In genomic region chr5:173016069-173016455, GRCh38 we compare ENCODE assay signal across 9 cellular contexts. TPM values are rescaled to one million over a fixed set of nuclear protein-coding genes. Genes with fewer than 3 reads are reported as not detected.
DNase-seq lines count a peak whose midpoint lies in the region; ATAC-seq, FAIRE-seq and TF ChIP-seq lines count a peak whose summit lies in the region.
"Had no signal": no experiment of that assay in that cellular context is flagged by ENCODE, and none has a peak within 500 bp of the region (broad histone marks: within the 10 kb centered on the region; RNA-seq: fewer than 3 reads in every experiment).

No MANE protein-coding gene starts in this region.

- peaks cover 5% of the 10 kb centered on the region; the same call in 1 of the 2 replicates for H3K4me1 ChIP-seq in H9 (ENCODE audit: insufficient read depth, low read length)
- H3K4me1 ChIP-seq in keratinocyte (ENCODE audit: control insufficient read depth, extremely low read depth, insufficient read depth, low read length), result peaks cover 25% of the 10 kb centered on the region
- H3K4me1 ChIP-seq in smooth muscle cell (ENCODE audit: low read depth), result peaks cover 6% of the 10 kb centered on the region

- H3K9ac ChIP-seq in H9 (ENCODE audit: extremely low read depth, insufficient read length, low read length), result no peak overlapping the region
- H3K9ac ChIP-seq in keratinocyte (ENCODE audit: control insufficient read depth, extremely low read depth, insufficient read depth, low read length), result peak overlapping the region; percentile 2
- peak overlapping the region; percentile 37 for H3K9ac ChIP-seq in smooth muscle cell (ENCODE audit: low read depth)

- H3K4ac ChIP-seq in H9 (ENCODE audit: low read depth, low read length), result no peak overlapping the region

- peaks cover 3 to 6% of the 10 kb centered on the region in 2 experiments for H3K36me3 ChIP-seq in keratinocyte (ENCODE audit: control insufficient read depth in 2 of 2, extremely low read depth in 1 of 2, insufficient read depth in 2 of 2, low read length in 2 of 2)
- no peaks in the 10 kb centered on the region for H3K36me3 ChIP-seq in smooth muscle cell (ENCODE audit: low read depth)
- H3K36me3 ChIP-seq in WERI-Rb-1, result peaks cover 10% of the 10 kb centered on the region

- H2BK120ac ChIP-seq in H9 (ENCODE audit: low read depth, low read length, poor library complexity, severe bottlenecking), result no peak overlapping the region

- DNase-seq in H9, result no peak
- no peak for DNase-seq in keratinocyte (ENCODE audit: low read depth, low spot score)
- DNase-seq in smooth muscle cell (lab: John Stamatoyannopoulos, UW; ENCODE audit: unreplicated experiment), result no peak
- no peak for DNase-seq in WERI-Rb-1
- no peak for DNase-seq in occipital lobe (lab: John Stamatoyannopoulos, UW)
- DNase-seq: NCI-H187 treated with DMSO at 0.1 percent for 48 hours had no signal

- no peak overlapping the region for H3T11ph ChIP-seq in H9 (ENCODE audit: low read length)

- H3K27me3 ChIP-seq in H9 (ENCODE audit: insufficient read depth, low read length), result no peaks in the 10 kb centered on the region
- H3K27me3 ChIP-seq in keratinocyte (ENCODE audit: control insufficient read depth, extremely low read depth, insufficient read depth, low read length), result no peaks in the 10 kb centered on the region
- H3K27me3 ChIP-seq in smooth muscle cell (ENCODE audit: low read depth), result no peaks in the 10 kb centered on the region
- H3K27me3 ChIP-seq in WERI-Rb-1 (ENCODE audit: insufficient read depth, low read depth, severe bottlenecking), result no peaks in the 10 kb centered on the region

- H2BK12ac ChIP-seq in H9 (ENCODE audit: insufficient read length, low read depth, low read length), result no peak overlapping the region

- peak overlapping the region; percentile 10 to 60 (median 24); a peak in 4 of 7 replicates for H3K27ac Mint-ChIP-seq in H9
- H3K27ac Mint-ChIP-seq in activated T-helper 17 cell treated with anti-CD3 and anti-CD28 coated beads, Interleukin-2, amount 50 U/mL, for 72 hours, result peak overlapping the region; percentile 88

- H3K9me3 Mint-ChIP-seq in H9, result no peaks in the 10 kb centered on the region
- H3K9me3 Mint-ChIP-seq in activated T-helper 17 cell treated with anti-CD3 and anti-CD28 coated beads, Interleukin-2, amount 50 U/mL, for 72 hours, result no peaks in the 10 kb centered on the region

- dilution Hi-C loops in keratinocyte (cut with MboI; ENCODE audit: extremely low pct_ligation_motif_present, low sequenced_read_pairs), result no loop called here

- H3K9me1 ChIP-seq in keratinocyte (ENCODE audit: control insufficient read depth, extremely low read depth, insufficient read depth, low read length), result no peaks in the 10 kb centered on the region

- no peak overlapping the region for H4K5ac ChIP-seq in H9 (ENCODE audit: insufficient read length, low read depth, low read length)

- no peaks in the 10 kb centered on the region for H3K79me1 ChIP-seq in H9 (ENCODE audit: insufficient read depth, low read depth, low read length, poor library complexity, severe bottlenecking)

- no peak overlapping the region for H3K18ac ChIP-seq in H9 (ENCODE audit: insufficient read length, low read depth, low read length)

- H2AK5ac ChIP-seq in H9 (ENCODE audit: insufficient read length, low read length), result no peak overlapping the region

- no peaks in the 10 kb centered on the region for H3K23me2 ChIP-seq in H9 (ENCODE audit: insufficient read length, low read depth, low read length, poor library complexity, severe bottlenecking)

- H3K79me2 ChIP-seq in H9 (ENCODE audit: insufficient read depth, low read length) (peaks cover 7% of the 10 kb centered on the region; the same call in 1 of the 2 replicates), keratinocyte (ENCODE audit: control insufficient read depth, insufficient read depth, low read length) (peaks cover 55% of the 10 kb centered on the region), smooth muscle cell (ENCODE audit: low read depth) (peaks cover 73% of the 10 kb centered on the region)

- no peak overlapping the region for H3K4me2 ChIP-seq in H9 (ENCODE audit: insufficient read depth, insufficient read length, low read length)
- peak overlapping the region; percentile 37 for H3K4me2 ChIP-seq in keratinocyte (ENCODE audit: control insufficient read depth, extremely low read depth, insufficient read depth, low read depth, low read length)
- peak overlapping the region; percentile 67 for H3K4me2 ChIP-seq in smooth muscle cell

- H2AFZ ChIP-seq in H9 (ENCODE audit: low read length), result no peak overlapping the region
- no peak overlapping the region for H2AFZ ChIP-seq in keratinocyte (ENCODE audit: control insufficient read depth, low read length)
- no peak overlapping the region for H2AFZ ChIP-seq in smooth muscle cell (ENCODE audit: low read depth)

- no CpG with 5 or more reads among the region's 6 CpGs for WGBS in H9 (ENCODE audit: extremely low coverage, insufficient read length, low lambda C conversion rate)
- 96% methylated on average over 6 of the region's 6 CpGs for WGBS in smooth muscle cell (ENCODE audit: low lambda C conversion rate)

- H3K27ac ChIP-seq in H9 (ENCODE audit: insufficient read length, low read depth, low read length), result no peak overlapping the region
- peak overlapping the region; percentile 45 for H3K27ac ChIP-seq in keratinocyte (ENCODE audit: control insufficient read depth, insufficient read depth, low read length)
- peak overlapping the region; percentile 85 for H3K27ac ChIP-seq in smooth muscle cell (ENCODE audit: low read depth)
- no peak overlapping the region for H3K27ac ChIP-seq in WERI-Rb-1

- H4K20me1 ChIP-seq in H9 (ENCODE audit: control insufficient read depth, insufficient read depth, insufficient read length) (no peaks in the 10 kb centered on the region), keratinocyte (ENCODE audit: control insufficient read depth, extremely low read depth, insufficient read depth, low read length) (no peaks in the 10 kb centered on the region), smooth muscle cell (ENCODE audit: low read depth) (peaks cover 25% of the 10 kb centered on the region)

- TF ChIP-seq CTCF in H9 (conservative IDR thresholded peaks at IDR 0.05) (no peak), keratinocyte (optimal IDR thresholded peaks at IDR 0.05 in 1 of 3, IDR thresholded peaks at IDR 0.05 in 1 of 3, conservative IDR thresholded peaks at IDR 0.05 in 1 of 3; ENCODE audit: extremely low read depth in 1 of 3, insufficient read depth in 2 of 3, low read length in 3 of 3) (no peak), smooth muscle cell (IDR thresholded peaks at IDR 0.05; ENCODE audit: borderline replicate concordance, insufficient read depth, poor library complexity, severe bottlenecking) (no peak), WERI-Rb-1 (IDR thresholded peaks at IDR 0.05; ENCODE audit: low read depth, low read length) (no peak)

- ATAC-seq in activated T-helper 17 cell treated with anti-CD3 and anti-CD28 coated beads, Interleukin-2, amount 50 U/mL, for 72 hours (replicated peaks), result peak; percentile 6
- ATAC-seq in HG03520 (IDR thresholded peaks at IDR 0.05; ENCODE audit: unreplicated experiment), result no peak
- ATAC-seq in HG02852 (IDR thresholded peaks at IDR 0.05; ENCODE audit: unreplicated experiment), result no peak

- H3K23ac ChIP-seq in H9 (ENCODE audit: insufficient read length, low read depth, low read length), result no peak overlapping the region

- peaks cover 12% of the 10 kb centered on the region for H3F3A ChIP-seq in smooth muscle cell (ENCODE audit: low read depth)

- no peak overlapping the region for H2BK15ac ChIP-seq in H9 (ENCODE audit: low read depth, low read length)

- FAIRE-seq in keratinocyte (lab: Jason Lieb, UNC), result no peak

- H3K4me1 Mint-ChIP-seq in H9, result peaks cover 18 to 20% of the 10 kb centered on the region in 2 experiments
- H3K4me1 Mint-ChIP-seq in activated T-helper 17 cell treated with anti-CD3 and anti-CD28 coated beads, Interleukin-2, amount 50 U/mL, for 72 hours, result peaks cover 36% of the 10 kb centered on the region

- no peak overlapping the region for H3K14ac ChIP-seq in H9 (ENCODE audit: insufficient read depth, low read length)

- H3K4me3 Mint-ChIP-seq in H9, result no peak overlapping the region
- peak overlapping the region; percentile 51 for H3K4me3 Mint-ChIP-seq in activated T-helper 17 cell treated with anti-CD3 and anti-CD28 coated beads, Interleukin-2, amount 50 U/mL, for 72 hours

- H3K56ac ChIP-seq in H9 (ENCODE audit: insufficient read length, low read depth, low read length), result no peak overlapping the region

- H4K8ac ChIP-seq in H9 (replicated peaks; ENCODE audit: insufficient read length, low read depth, low read length), result no peak overlapping the region

- peaks cover 7 to 16% (median 14%) of the 10 kb centered on the region in 3 experiments; a peak in 5 of 7 replicates for H3K36me3 Mint-ChIP-seq in H9 (ENCODE audit: insufficient read depth in 1 of 3, low read depth in 3 of 3)
- H3K36me3 Mint-ChIP-seq in activated T-helper 17 cell treated with anti-CD3 and anti-CD28 coated beads, Interleukin-2, amount 50 U/mL, for 72 hours (ENCODE audit: low read depth), result peaks cover 52% of the 10 kb centered on the region

- no peak overlapping the region for H3K4me3 ChIP-seq in keratinocyte (ENCODE audit: control insufficient read depth in 2 of 3, extremely low read depth in 1 of 3, insufficient read depth in 2 of 3, low read depth in 1 of 3, low read length in 3 of 3)
- H3K4me3 ChIP-seq in smooth muscle cell, result no peak overlapping the region
- H3K4me3 ChIP-seq in WERI-Rb-1 (ENCODE audit: low read depth, low read length), result no peak overlapping the region

- no peak overlapping the region for H4K91ac ChIP-seq in H9 (ENCODE audit: insufficient read length, low read depth, low read length)

- H2BK5ac ChIP-seq in H9 (ENCODE audit: insufficient read length, low read length), result no peak overlapping the region

- no peak overlapping the region for H2BK20ac ChIP-seq in H9 (ENCODE audit: low read depth, low read length, poor library complexity, severe bottlenecking)

- no peaks in the 10 kb centered on the region for H3K27me3 Mint-ChIP-seq in H9 (ENCODE audit: low read depth)
- no peaks in the 10 kb centered on the region for H3K27me3 Mint-ChIP-seq in activated T-helper 17 cell treated with anti-CD3 and anti-CD28 coated beads, Interleukin-2, amount 50 U/mL, for 72 hours

- no peaks in the 10 kb centered on the region for H3K9me3 ChIP-seq in H9 (ENCODE audit: control insufficient read depth, low read depth, low read length)
- H3K9me3 ChIP-seq in keratinocyte (ENCODE audit: control insufficient read depth, low read depth, low read length), result no peaks in the 10 kb centered on the region
- no peaks in the 10 kb centered on the region for H3K9me3 ChIP-seq in smooth muscle cell (replicated peaks; ENCODE audit: low read depth)
- no peaks in the 10 kb centered on the region for H3K9me3 ChIP-seq in WERI-Rb-1 (ENCODE audit: severe bottlenecking)

RNA-seq across cellular contexts. Expression of gene ATP6V0E1, which starts 32.5 kb away (rescaled TPM):
- 101 TPM in 2 replicates for total RNA-seq in H9 (2021)
- total RNA-seq in activated T-helper 17 cell treated with anti-CD3 and anti-CD28 coated beads, Interleukin-2, amount 50 U/mL, for 72 hours, result 100 to 1,000 TPM; 123 to 163 TPM
- polyA plus RNA-seq in keratinocyte, result 269 to 609 TPM (median 533 TPM) in 3 replicates
- 132 TPM for polyA plus RNA-seq in keratinocyte (2011; ENCODE audit: low read depth)
- 497 and 993 TPM in 2 replicates for polyA plus RNA-seq in keratinocyte (2011; cell fraction: cytosol; rRNA removed)
- 200 and 224 TPM in 2 replicates for polyA plus RNA-seq in keratinocyte (2011; cell fraction: nucleus; rRNA removed)
- 295 and 529 TPM in 2 replicates for polyA plus RNA-seq in keratinocyte (2012; ENCODE audit: low replicate concordance)
- 125 to 378 TPM (median 270 TPM) in 3 replicates for polyA minus RNA-seq in keratinocyte
- polyA minus RNA-seq in keratinocyte (2011; cell fraction: cytosol; rRNA and poly(A)+ RNA removed), result 153 TPM
- polyA minus RNA-seq in keratinocyte (2011; cell fraction: nucleus; rRNA and poly(A)+ RNA removed), result 37.5 and 58.0 TPM in 2 replicates
- total RNA-seq in smooth muscle cell, result 201 and 247 TPM in 2 replicates
- 431 and 445 TPM in 2 replicates for polyA plus RNA-seq in smooth muscle cell
- 43.5 TPM for total RNA-seq in occipital lobe

RNA-seq across cellular contexts. Expression of gene CREBRF, which starts 40.1 kb away (rescaled TPM):
- 2.7 and 3.0 TPM in 2 replicates for total RNA-seq in H9 (2021)
- total RNA-seq in activated T-helper 17 cell treated with anti-CD3 and anti-CD28 coated beads, Interleukin-2, amount 50 U/mL, for 72 hours, result 10 to 100 TPM; 10.5 to 29.5 TPM
- 1.8 to 5.0 TPM (median 4.1 TPM) in 3 replicates for polyA plus RNA-seq in keratinocyte
- polyA plus RNA-seq in keratinocyte (2011; ENCODE audit: low read depth), result 19.5 TPM
- 1.5 and 2.3 TPM in 2 replicates for polyA plus RNA-seq in keratinocyte (2011; cell fraction: cytosol; rRNA removed)
- 7.1 and 8.1 TPM in 2 replicates for polyA plus RNA-seq in keratinocyte (2011; cell fraction: nucleus; rRNA removed)
- 1.6 and 10.2 TPM in 2 replicates for polyA plus RNA-seq in keratinocyte (2012; ENCODE audit: low replicate concordance)
- 5.5 to 15.1 TPM (median 8.2 TPM) in 3 replicates for polyA minus RNA-seq in keratinocyte
- polyA minus RNA-seq in keratinocyte (2011; cell fraction: cytosol; rRNA and poly(A)+ RNA removed), result 1.5 TPM
- 9.3 and 19.5 TPM in 2 replicates for polyA minus RNA-seq in keratinocyte (2011; cell fraction: nucleus; rRNA and poly(A)+ RNA removed)
- total RNA-seq in smooth muscle cell, result 11.3 and 18.5 TPM in 2 replicates
- 6.9 and 8.1 TPM in 2 replicates for polyA plus RNA-seq in smooth muscle cell
- 39.8 TPM for total RNA-seq in occipital lobe

RNA-seq across cellular contexts. Expression of gene RPL26L1, which starts 56.8 kb away (rescaled TPM):
- total RNA-seq in H9 (2021) (53.6 and 57.5 TPM in 2 replicates), smooth muscle cell (75.5 and 83.2 TPM in 2 replicates), occipital lobe (29.8 TPM)
- 10 to 100 TPM; 31.8 to 64.9 TPM for total RNA-seq in activated T-helper 17 cell treated with anti-CD3 and anti-CD28 coated beads, Interleukin-2, amount 50 U/mL, for 72 hours
- polyA plus RNA-seq in keratinocyte (89.8 to 111 TPM (median 102 TPM) in 3 replicates), smooth muscle cell (83.0 and 99.6 TPM in 2 replicates)
- 79.6 TPM for polyA plus RNA-seq in keratinocyte (2011; ENCODE audit: low read depth)
- 92.1 and 108 TPM in 2 replicates for polyA plus RNA-seq in keratinocyte (2011; cell fraction: cytosol; rRNA removed)
- 40.1 and 47.0 TPM in 2 replicates for polyA plus RNA-seq in keratinocyte (2011; cell fraction: nucleus; rRNA removed)
- 71.7 and 90.1 TPM in 2 replicates for polyA plus RNA-seq in keratinocyte (2012; ENCODE audit: low replicate concordance)
- 19.7 to 55.3 TPM (median 50.3 TPM) in 3 replicates for polyA minus RNA-seq in keratinocyte
- 13.2 TPM for polyA minus RNA-seq in keratinocyte (2011; cell fraction: cytosol; rRNA and poly(A)+ RNA removed)
- 7.3 and 8.3 TPM in 2 replicates for polyA minus RNA-seq in keratinocyte (2011; cell fraction: nucleus; rRNA and poly(A)+ RNA removed)

Comparison
In these comparisons a context has a peak if more than half of its experiments do, and no peak if none do; other contexts are left out.
1. H3K27ac ChIP-seq: peak in keratinocyte (single experiment) and smooth muscle cell (single experiment); none in H9 (single experiment) and WERI-Rb-1 (single experiment).